ENCODE assay signal across 13 cellular contexts in the genomic region with DNA sequence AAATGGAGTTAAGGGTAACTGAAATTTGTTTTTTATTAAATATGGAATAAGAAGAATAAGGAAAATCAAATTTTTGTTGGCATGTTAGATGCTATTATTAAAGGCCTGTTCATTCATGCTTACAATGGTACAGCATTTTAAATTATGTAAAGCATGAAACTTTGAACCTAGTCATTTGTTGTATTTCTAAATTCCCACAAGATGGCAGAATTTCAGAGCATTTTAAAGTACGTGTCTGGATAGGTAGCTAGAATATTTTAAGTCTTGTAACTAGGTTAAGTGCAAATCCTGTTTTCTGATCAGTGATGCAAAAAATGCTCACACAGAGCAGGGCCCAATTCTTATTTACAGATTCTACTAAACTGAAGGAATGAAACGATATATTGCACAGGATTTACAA.
DNase-seq lines count a peak whose midpoint lies in the region; ATAC-seq and TF ChIP-seq lines count a peak whose summit lies in the region.
"Had no signal": no experiment of that assay in that cellular context is flagged by ENCODE, and none has a peak within 500 bp of the region (broad histone marks: within the 10 kb centered on the region; RNA-seq: fewer than 3 reads in every experiment).

No MANE protein-coding gene starts in this region.

- TF ChIP-seq CTCF in VCaP (conservative IDR thresholded peaks at IDR 0.05) (peak; percentile 67), neural progenitor cell (IDR thresholded peaks at IDR 0.05) (peak; percentile 43)

- no peak overlapping the region for H3K9ac ChIP-seq in neural progenitor cell

- no peak for ATAC-seq in stimulated activated naive CD8-positive, alpha-beta T cell treated with anti-CD3 and anti-CD28 coated beads, Interleukin-15, Interleukin-2, amounts not matched to agents 100 U/mL and 50 U/mL, for 24 hours
- ATAC-seq: left lobe of liver; stimulated activated effector memory CD8-positive, alpha-beta T cell treated with anti-CD3 and anti-CD28 coated beads, Interleukin-12 subunit alpha, Interleukin-12 subunit beta, amount 100 ng/mL, for 72 hours had no signal

- H3K4me1 ChIP-seq in neural progenitor cell, result no peaks in the 10 kb centered on the region

- H3K36me3 ChIP-seq in neural progenitor cell, result no peaks in the 10 kb centered on the region

- H3K27me3 ChIP-seq in neural progenitor cell, result no peaks in the 10 kb centered on the region

- DNase-seq in DMS 273 (lab: John Stamatoyannopoulos, UW; ENCODE audit: unreplicated experiment) (peak; percentile 13), DMS 273 treated with DMSO at 0.1 percent for 48 hours (lab: John Stamatoyannopoulos, UW) (no peak), M059J (ENCODE audit: low read depth) (peak; percentile 6), neural progenitor cell (ENCODE audit: low spot score) (peak; percentile 1), NCI-H82 treated with DMSO at 0.1 percent for 48 hours (lab: John Stamatoyannopoulos, UW; ENCODE audit: unreplicated experiment) (no peak), immature natural killer cell (no peak)
- no peak for DNase-seq in stimulated activated naive CD8-positive, alpha-beta T cell treated with anti-CD3 and anti-CD28 coated beads, Interleukin-15, Interleukin-2, amounts not matched to agents 100 U/mL and 50 U/mL, for 24 hours
- DNase-seq: 8988T; activated CD4-positive, alpha-beta T cell treated with anti-CD3 and anti-CD28 coated beads, Interleukin-2, amount 10 ng/mL, durations not matched to agents 24 days and 14 days; activated naive CD8-positive, alpha-beta T cell treated with anti-CD3 and anti-CD28 coated beads, Interleukin-2, amount 10 ng/mL, durations not matched to agents 7 days and 5 days had no signal

- H3K4me3 Mint-ChIP-seq in neural progenitor cell (no peak overlapping the region), immature natural killer cell (no peak overlapping the region)
- H3K4me3 Mint-ChIP-seq: activated CD4-positive, alpha-beta T cell treated with anti-CD3 and anti-CD28 coated beads, Interleukin-2, amount 10 ng/mL, durations not matched to agents 24 days and 14 days; activated naive CD8-positive, alpha-beta T cell treated with anti-CD3 and anti-CD28 coated beads, Interleukin-2, amount 10 ng/mL, durations not matched to agents 7 days and 5 days; stimulated activated effector memory CD8-positive, alpha-beta T cell treated with anti-CD3 and anti-CD28 coated beads, Interleukin-12 subunit alpha, Interleukin-12 subunit beta, amount 100 ng/mL, for 72 hours had no signal

- H3K9me3 ChIP-seq in neural progenitor cell (ENCODE audit: low read depth), result no peaks in the 10 kb centered on the region

- H3K27me3 Mint-ChIP-seq in neural progenitor cell (ENCODE audit: insufficient read depth, low read depth), result no peaks in the 10 kb centered on the region
- H3K27me3 Mint-ChIP-seq in immature natural killer cell (ENCODE audit: low read depth in 3 of 3), result peaks cover 0 to 2% (median 0%) of the 10 kb centered on the region in 3 donors
- H3K27me3 Mint-ChIP-seq: activated CD4-positive, alpha-beta T cell treated with anti-CD3 and anti-CD28 coated beads, Interleukin-2, amount 10 ng/mL, durations not matched to agents 24 days and 14 days; activated naive CD8-positive, alpha-beta T cell treated with anti-CD3 and anti-CD28 coated beads, Interleukin-2, amount 10 ng/mL, durations not matched to agents 7 days and 5 days had no signal

- H3K4me3 ChIP-seq in neural progenitor cell, result no peak overlapping the region

- no peak overlapping the region for H3K27ac ChIP-seq in VCaP
- H3K27ac ChIP-seq in neural progenitor cell, result no peak overlapping the region

- no peak overlapping the region for H3K4me2 ChIP-seq in neural progenitor cell

- H3K4me1 Mint-ChIP-seq in neural progenitor cell (no peaks in the 10 kb centered on the region), immature natural killer cell (no peaks in the 10 kb centered on the region)
- H3K4me1 Mint-ChIP-seq: activated CD4-positive, alpha-beta T cell treated with anti-CD3 and anti-CD28 coated beads, Interleukin-2, amount 10 ng/mL, durations not matched to agents 24 days and 14 days; activated naive CD8-positive, alpha-beta T cell treated with anti-CD3 and anti-CD28 coated beads, Interleukin-2, amount 10 ng/mL, durations not matched to agents 7 days and 5 days; stimulated activated effector memory CD8-positive, alpha-beta T cell treated with anti-CD3 and anti-CD28 coated beads, Interleukin-12 subunit alpha, Interleukin-12 subunit beta, amount 100 ng/mL, for 72 hours had no signal

- H3K27ac Mint-ChIP-seq in neural progenitor cell (no peak overlapping the region), immature natural killer cell (no peak overlapping the region)
- H3K27ac Mint-ChIP-seq: activated CD4-positive, alpha-beta T cell treated with anti-CD3 and anti-CD28 coated beads, Interleukin-2, amount 10 ng/mL, durations not matched to agents 24 days and 14 days; activated naive CD8-positive, alpha-beta T cell treated with anti-CD3 and anti-CD28 coated beads, Interleukin-2, amount 10 ng/mL, durations not matched to agents 7 days and 5 days; stimulated activated effector memory CD8-positive, alpha-beta T cell treated with anti-CD3 and anti-CD28 coated beads, Interleukin-12 subunit alpha, Interleukin-12 subunit beta, amount 100 ng/mL, for 72 hours had no signal

- H3K36me3 Mint-ChIP-seq in neural progenitor cell (no peaks in the 10 kb centered on the region), immature natural killer cell (no peaks in the 10 kb centered on the region)
- H3K36me3 Mint-ChIP-seq: activated naive CD8-positive, alpha-beta T cell treated with anti-CD3 and anti-CD28 coated beads, Interleukin-2, amount 10 ng/mL, durations not matched to agents 7 days and 5 days; stimulated activated effector memory CD8-positive, alpha-beta T cell treated with anti-CD3 and anti-CD28 coated beads, Interleukin-12 subunit alpha, Interleukin-12 subunit beta, amount 100 ng/mL, for 72 hours had no signal

- H2AFZ ChIP-seq in neural progenitor cell (replicated peaks), result no peak overlapping the region

- H3K9me3 Mint-ChIP-seq in neural progenitor cell (no peaks in the 10 kb centered on the region), immature natural killer cell (peaks cover 3 to 46% (median 13%) of the 10 kb centered on the region in 6 donors)

- H4K20me1 ChIP-seq in neural progenitor cell (ENCODE audit: low read depth), result no peaks in the 10 kb centered on the region

- no peaks in the 10 kb centered on the region for H3F3A ChIP-seq in neural progenitor cell (ENCODE audit: low read depth)

- H3K79me2 ChIP-seq in neural progenitor cell (ENCODE audit: low read depth), result no peaks in the 10 kb centered on the region

Comparison
In these comparisons a context has a peak if more than half of its experiments do, and no peak if none do; other contexts are left out.
1. DNase-seq: peak in DMS 273 (single experiment), M059J (single experiment) and neural progenitor cell (single experiment); none in DMS 273 treated with DMSO at 0.1 percent for 48 hours (single experiment), NCI-H82 treated with DMSO at 0.1 percent for 48 hours (single experiment), immature natural killer cell (0 of 3) and stimulated activated naive CD8-positive, alpha-beta T cell treated with anti-CD3 and anti-CD28 coated beads, Interleukin-15, Interleukin-2, amounts not matched to agents 100 U/mL and 50 U/mL, for 24 hours (single experiment).